20 cellular contexts compared by ENCODE assay signal in the genomic region with DNA sequence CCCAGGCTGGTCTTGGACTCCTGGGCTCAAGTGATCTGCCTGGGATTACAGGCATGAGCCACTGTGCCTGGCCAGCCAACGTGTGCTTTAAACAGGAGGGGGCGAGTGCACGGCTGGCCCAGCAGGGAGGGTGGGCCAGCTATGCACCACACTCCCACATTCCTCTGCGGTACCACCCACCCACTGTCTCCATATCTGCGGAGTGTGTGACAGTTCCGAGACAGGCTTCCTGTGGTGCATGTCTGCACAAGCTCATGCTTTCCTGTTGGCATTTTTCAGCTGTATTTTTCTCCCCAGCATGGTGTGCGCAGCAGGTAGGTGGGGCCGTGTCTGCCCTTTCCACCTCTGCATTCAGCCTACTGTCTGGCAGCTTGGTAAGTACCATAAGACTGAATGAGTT.
A peak's percentile ranks its signal among the peaks of the same experiment; 100 is the strongest.
DNase-seq lines count a peak whose midpoint lies in the region; FAIRE-seq and TF ChIP-seq lines count a peak whose summit lies in the region.
"Had no signal": no experiment of that assay in that cellular context is flagged by ENCODE, and none has a peak within 500 bp of the region (broad histone marks: within the 10 kb centered on the region; RNA-seq: fewer than 3 reads in every experiment).

No MANE protein-coding gene starts in this region.

- no peak overlapping the region for H3K4me3 Mint-ChIP-seq in activated T-helper 2 cell treated with anti-CD3 and anti-CD28 coated beads, Interferon-gamma antibody, Interleukin-2, Interleukin-4, amounts not matched to agents 10 μg/mL and 5 μg/mL and 100 μg/mL, durations not matched to agents 14 hours and 24 hours and 36 hours (ENCODE audit: low read depth)
- H3K4me3 Mint-ChIP-seq: CD4-positive, alpha-beta T cell; GM23338 had no signal

- no peak overlapping the region for H3K27ac Mint-ChIP-seq in activated T-helper 2 cell treated with anti-CD3 and anti-CD28 coated beads, Interferon-gamma antibody, Interleukin-2, Interleukin-4, amounts not matched to agents 10 μg/mL and 5 μg/mL and 100 μg/mL, durations not matched to agents 14 hours and 24 hours and 36 hours
- H3K27ac Mint-ChIP-seq: CD4-positive, alpha-beta T cell; GM23338 had no signal

- no peaks in the 10 kb centered on the region for H3K27me3 ChIP-seq in bronchial epithelial cell (ENCODE audit: control insufficient read depth, insufficient read depth, low read length)

- no peaks in the 10 kb centered on the region for H3K36me3 ChIP-seq in bronchial epithelial cell (ENCODE audit: control insufficient read depth, insufficient read depth, low read length)

- intact Hi-C loops in activated T-helper 2 cell treated with anti-CD3 and anti-CD28 coated beads, Interferon-gamma antibody, Interleukin-2, Interleukin-4, amounts not matched to agents 10 μg/mL and 5 μg/mL and 100 μg/mL, durations not matched to agents 14 hours and 24 hours and 36 hours (cut with micrococcal nuclease), result no loop called here

- DNase-seq in ELF-1 (ENCODE audit: low read depth, low spot score) (peak; percentile 18), bronchial epithelial cell (ENCODE audit: low read depth) (peak; percentile 94), left kidney (ENCODE audit: low read depth, low spot score) (peak; percentile 4), putamen (ENCODE audit: low spot score) (peak; percentile 20), NCI-H526 (lab: John Stamatoyannopoulos, UW) (no peak), NCI-H1092 treated with DMSO at 0.1 percent for 48 hours (lab: John Stamatoyannopoulos, UW) (no peak)
- no peak for DNase-seq in activated T-helper 2 cell treated with anti-CD3 and anti-CD28 coated beads, Interferon-gamma antibody, Interleukin-2, Interleukin-4, amounts not matched to agents 10 μg/mL and 5 μg/mL and 100 μg/mL, durations not matched to agents 14 hours and 24 hours and 36 hours (ENCODE audit: low spot score)
- DNase-seq: Caco-2; CD4-positive, alpha-beta T cell; DMS153; HCEC 1CT; NCI-H1105 treated with DMSO at 0.1 percent for 48 hours; NCI-H1694; NCI-H748 treated with DMSO at 0.1 percent for 48 hours; OCI-M1; SHP77 treated with DMSO at 0.1 percent for 48 hours had no signal

- TF ChIP-seq CTCF in bronchial epithelial cell (IDR thresholded peaks at IDR 0.05; ENCODE audit: insufficient read depth, low read length, severe bottlenecking), result no peak

- no peaks in the 10 kb centered on the region for H3K9me3 Mint-ChIP-seq in activated T-helper 2 cell treated with anti-CD3 and anti-CD28 coated beads, Interferon-gamma antibody, Interleukin-2, Interleukin-4, amounts not matched to agents 10 μg/mL and 5 μg/mL and 100 μg/mL, durations not matched to agents 14 hours and 24 hours and 36 hours

- H3K4me1 Mint-ChIP-seq in activated T-helper 2 cell treated with anti-CD3 and anti-CD28 coated beads, Interferon-gamma antibody, Interleukin-2, Interleukin-4, amounts not matched to agents 10 μg/mL and 5 μg/mL and 100 μg/mL, durations not matched to agents 14 hours and 24 hours and 36 hours (ENCODE audit: low read depth), result no peaks in the 10 kb centered on the region
- H3K4me1 Mint-ChIP-seq: GM23338 had no signal

- FAIRE-seq in bronchial epithelial cell (lab: Jason Lieb, UNC), result peak; percentile 80
- FAIRE-seq: A204.1, GM12878, GM19239 had no signal

- no peaks in the 10 kb centered on the region for H3K27me3 Mint-ChIP-seq in activated T-helper 2 cell treated with anti-CD3 and anti-CD28 coated beads, Interferon-gamma antibody, Interleukin-2, Interleukin-4, amounts not matched to agents 10 μg/mL and 5 μg/mL and 100 μg/mL, durations not matched to agents 14 hours and 24 hours and 36 hours (ENCODE audit: low read depth)

- no peak overlapping the region for H3K4me3 ChIP-seq in bronchial epithelial cell (ENCODE audit: low read depth, low read length)
- H3K4me3 ChIP-seq: GM12878, GM23338 had no signal

- H3K36me3 Mint-ChIP-seq in activated T-helper 2 cell treated with anti-CD3 and anti-CD28 coated beads, Interferon-gamma antibody, Interleukin-2, Interleukin-4, amounts not matched to agents 10 μg/mL and 5 μg/mL and 100 μg/mL, durations not matched to agents 14 hours and 24 hours and 36 hours (ENCODE audit: low read depth), result no peaks in the 10 kb centered on the region

Comparison
In these comparisons a context has a peak if more than half of its experiments do, and no peak if none do; other contexts are left out.
1. DNase-seq: peak in ELF-1 (single experiment), bronchial epithelial cell (single experiment), left kidney (single experiment) and putamen (single experiment); none in NCI-H526 (0 of 2), activated T-helper 2 cell treated with anti-CD3 and anti-CD28 coated beads, Interferon-gamma antibody, Interleukin-2, Interleukin-4, amounts not matched to agents 10 μg/mL and 5 μg/mL and 100 μg/mL, durations not matched to agents 14 hours and 24 hours and 36 hours (single experiment) and NCI-H1092 treated with DMSO at 0.1 percent for 48 hours (single experiment).